8 cellular contexts compared by ENCODE assay signal in genomic region chr21:34890724-34891609, GRCh38.
DNase-seq lines count a peak whose midpoint lies in the region; ATAC-seq and TF ChIP-seq lines count a peak whose summit lies in the region.

No MANE protein-coding gene starts in this region.

- H3K27me3 ChIP-seq in heart left ventricle (peaks cover 20 to 80% (median 48%) of the 10 kb centered on the region in 9 donors), psoas muscle (ENCODE audit: insufficient read depth in 3 of 3, low read length in 2 of 3) (peaks cover 0 to 34% (median 8%) of the 10 kb centered on the region in 3 donors)

- H3K4me1 ChIP-seq in heart left ventricle, result peaks cover 0 to 49% (median 15%) of the 10 kb centered on the region in 12 donors
- peaks cover 16% of the 10 kb centered on the region for H3K4me1 ChIP-seq in psoas muscle

- no peaks in the 10 kb centered on the region for H3K9me3 Mint-ChIP-seq in activated T-cell treated with anti-CD3 and anti-CD28 coated beads, Interleukin-2, amount 50 U/mL, for 4 hours

- ATAC-seq in activated T-cell treated with anti-CD3 and anti-CD28 coated beads, Interleukin-2, amount 50 U/mL, for 4 hours, result no peak
- ATAC-seq in heart left ventricle (no peak), psoas muscle (no peak)

- H3K4me3 ChIP-seq in heart left ventricle (peak overlapping the region; percentile 26 to 84 (median 66)), psoas muscle (peak overlapping the region; percentile 87)

- no peaks in the 10 kb centered on the region for H3K27me3 Mint-ChIP-seq in activated T-cell treated with anti-CD3 and anti-CD28 coated beads, Interleukin-2, amount 50 U/mL, for 4 hours (ENCODE audit: low read depth)

- WGBS in heart left ventricle, 4 donors, result 7 to 11% (median 8%) methylated on average over 53 to 60 of the region's 60 CpGs
- WGBS in psoas muscle, 3 donors, result 16 to 20% (median 19%) methylated on average over 60 of the region's 60 CpGs

- H3K36me3 Mint-ChIP-seq in activated T-cell treated with anti-CD3 and anti-CD28 coated beads, Interleukin-2, amount 50 U/mL, for 4 hours (ENCODE audit: insufficient read depth), result peaks cover 5% of the 10 kb centered on the region

- H3K4me1 Mint-ChIP-seq in activated T-cell treated with anti-CD3 and anti-CD28 coated beads, Interleukin-2, amount 50 U/mL, for 4 hours (ENCODE audit: low read depth), result peaks cover 51% of the 10 kb centered on the region

- H3K27ac ChIP-seq in heart left ventricle (peak overlapping the region in 7 of 12 donors; percentile 85 to 98 (median 93)), psoas muscle (peak overlapping the region; percentile 50)

- no peaks in the 10 kb centered on the region for H3K9me3 ChIP-seq in heart left ventricle
- no peaks in the 10 kb centered on the region for H3K9me3 ChIP-seq in psoas muscle

- no peak for TF ChIP-seq POLR2A in heart left ventricle (IDR thresholded peaks at IDR 0.05)

- intact Hi-C loops in heart left ventricle (cut with DNase I) (loop anchor here (2.0 to 10.0 kb wide), 15 partner anchors 154 to 951 kb away; partner anchors contain the start of gene RUNX1 (in 2 of the 10)), psoas muscle (cut with DNase I) (loop anchor here (5.0 to 10.0 kb wide), 4 partner anchors 156 to 721 kb away; partner anchors contain the start of gene RUNX1 (in 1 of the 2))

- H3K36me3 ChIP-seq in heart left ventricle, result no peaks in the 10 kb centered on the region
- H3K36me3 ChIP-seq in psoas muscle (ENCODE audit: insufficient read depth in 1 of 2, low read depth in 1 of 2), result no peaks in the 10 kb centered on the region

- peak; percentile 43 for DNase-seq in DMS53 (lab: John Stamatoyannopoulos, UW)
- no peak for DNase-seq in DMS53 treated with DMSO at 0.1 percent for 48 hours (lab: John Stamatoyannopoulos, UW; ENCODE audit: unreplicated experiment)
- no peak for DNase-seq in activated T-cell treated with anti-CD3 and anti-CD28 coated beads, Interleukin-2, amount 50 U/mL, for 4 hours
- DNase-seq in heart left ventricle, result peak in 3 of 5 donors; percentile 21 to 68 (median 36)
- DNase-seq in psoas muscle, result peak; percentile 29 to 65
- no peak for DNase-seq in DMS153 treated with DMSO at 0.1 percent for 48 hours (lab: John Stamatoyannopoulos, UW; ENCODE audit: unreplicated experiment)
- no peak for DNase-seq in T-helper 9 cell
- DNase-seq in NCI-H82 (lab: John Stamatoyannopoulos, UW), result no peak

- TF ChIP-seq CTCF in heart left ventricle (IDR thresholded peaks at IDR 0.05), result peak in 1 of 12 donors; percentile 5
- TF ChIP-seq CTCF in psoas muscle (IDR thresholded peaks at IDR 0.05), result no peak

- H3K4me3 Mint-ChIP-seq in activated T-cell treated with anti-CD3 and anti-CD28 coated beads, Interleukin-2, amount 50 U/mL, for 4 hours, result peak overlapping the region; percentile 64

Comparison
In these comparisons a context has a peak if more than half of its experiments do, and no peak if none do; other contexts are left out.
1. DNase-seq: peak in DMS53 (single experiment), heart left ventricle (3 of 5) and psoas muscle (2 of 2); none in DMS53 treated with DMSO at 0.1 percent for 48 hours (single experiment), activated T-cell treated with anti-CD3 and anti-CD28 coated beads, Interleukin-2, amount 50 U/mL, for 4 hours (single experiment), DMS153 treated with DMSO at 0.1 percent for 48 hours (single experiment), T-helper 9 cell (single experiment) and NCI-H82 (single experiment).